In the genomic region with DNA sequence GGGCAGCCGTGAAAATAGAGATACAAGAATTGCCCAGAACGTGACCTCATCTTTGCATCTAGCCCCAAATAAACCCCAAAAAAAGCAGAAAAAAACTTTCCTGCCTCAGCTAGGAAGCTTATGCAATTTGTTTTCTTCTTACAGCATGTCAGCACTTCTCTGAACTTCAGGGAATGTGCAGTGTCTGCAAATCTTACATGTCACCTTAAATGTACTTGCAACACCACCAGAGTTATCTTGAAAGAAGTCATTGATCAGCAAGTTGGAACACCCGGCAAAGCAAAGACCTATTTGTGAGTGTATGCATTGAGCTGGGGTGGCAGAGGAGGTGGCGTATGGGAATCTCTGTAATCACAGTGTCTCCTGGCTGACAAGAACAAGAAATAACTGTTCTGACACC, we compare ENCODE assay signal across 32 cellular contexts.
"Had no signal": no experiment of that assay in that cellular context is flagged by ENCODE, and none has a peak within 500 bp of the region (broad histone marks: within the 10 kb centered on the region; RNA-seq: fewer than 3 reads in every experiment).

No MANE protein-coding gene starts in this region.

- H3K27ac ChIP-seq: cardiac muscle cell, SJSA1 had no signal

- H3K9me3 ChIP-seq: MG63, SJSA1 had no signal

- H3K36me3 Mint-ChIP-seq: activated naive CD8-positive, alpha-beta T cell; brain; WTC11 had no signal

- ATAC-seq: activated CD8-positive, alpha-beta T cell treated with anti-CD3 and anti-CD28 coated beads, Interleukin-2, amount 10 ng/mL, durations not matched to agents 7 days and 5 days; Panc1; T-helper 17 cell; WTC11 had no signal

- FAIRE-seq: astrocyte had no signal

- H3K4me1 ChIP-seq: SJSA1 had no signal

- H3K4me3 Mint-ChIP-seq: activated CD8-positive, alpha-beta T cell treated with anti-CD3 and anti-CD28 coated beads, Interleukin-2, amount 10 ng/mL, durations not matched to agents 7 days and 5 days; activated naive CD8-positive, alpha-beta T cell; activated T-helper 1 cell treated with anti-CD3 and anti-CD28 coated beads, Interleukin-12 subunit alpha, Interleukin-12 subunit beta, Interleukin-2, Interleukin-4 antibody, amounts not matched to agents 30 ng/mL and 10 ng/mL and 1 ng/mL, durations not matched to agents 14 hours and 24 hours and 36 hours; brain; T-helper 17 cell; WTC11 had no signal

- H3K27ac Mint-ChIP-seq: activated CD8-positive, alpha-beta T cell treated with anti-CD3 and anti-CD28 coated beads, Interleukin-2, amount 10 ng/mL, durations not matched to agents 7 days and 5 days; activated naive CD8-positive, alpha-beta T cell; activated T-helper 1 cell treated with anti-CD3 and anti-CD28 coated beads, Interleukin-12 subunit alpha, Interleukin-12 subunit beta, Interleukin-2, Interleukin-4 antibody, amounts not matched to agents 30 ng/mL and 10 ng/mL and 1 ng/mL, durations not matched to agents 14 hours and 24 hours and 36 hours; brain; T-helper 17 cell; WTC11 had no signal

- H3K4me1 Mint-ChIP-seq: brain, T-helper 17 cell, WTC11 had no signal

- H3K36me3 ChIP-seq: cardiac muscle cell, MG63, SJSA1 had no signal

- H3K9me3 Mint-ChIP-seq: activated T-helper 1 cell treated with anti-CD3 and anti-CD28 coated beads, Interleukin-12 subunit alpha, Interleukin-12 subunit beta, Interleukin-2, Interleukin-4 antibody, amounts not matched to agents 30 ng/mL and 10 ng/mL and 1 ng/mL, durations not matched to agents 14 hours and 24 hours and 36 hours; brain had no signal

- H3K4me3 ChIP-seq: cardiac muscle cell, MG63, SJSA1 had no signal

- DNase-seq: activated CD4-positive, alpha-beta T cell treated with anti-CD3 and anti-CD28 coated beads for 48 hours; activated CD4-positive, alpha-beta T cell treated with anti-CD3 and anti-CD28 coated beads, Interleukin-2, amount 50 U/mL, for 4 hours; activated CD4-positive, CD25-positive, alpha-beta regulatory T cell treated with anti-CD3 and anti-CD28 coated beads, Interleukin-2, amount 50 U/mL, for 72 hours; activated CD8-positive, alpha-beta memory T cell treated with anti-CD3 and anti-CD28 coated beads, Interleukin-2, amount 50 U/mL, for 48 hours; activated CD8-positive, alpha-beta T cell treated with anti-CD3 and anti-CD28 coated beads, Interleukin-2, amount 10 ng/mL, durations not matched to agents 7 days and 5 days; activated effector memory CD4-positive, alpha-beta T cell treated with Interleukin-2 at 50 U/mL for 16 hours; activated naive CD4-positive, alpha-beta T cell; activated T-cell treated with anti-CD3 and anti-CD28 coated beads, Interleukin-2, amount 50 U/mL, for 1 hour; amygdala; MG63; MV-4-11; NCI-H1092 treated with DMSO at 0.1 percent for 48 hours; NCI-H1417 treated with DMSO at 0.1 percent for 48 hours; NCI-H1694; NCI-H2029; NCI-H2107; NCI-H2171 treated with DMSO at 0.1 percent for 48 hours; NCI-H226; NCI-H526; NCI-H774; OCI-M1; SHP77; T-helper 17 cell; T-helper 9 cell had no signal

- H3K27me3 ChIP-seq: cardiac muscle cell, MG63, SJSA1 had no signal
